1 cellular context compared by ENCODE assay signal in genomic region chr4:158861281-158861680, GRCh38.
TF ChIP-seq lines count a peak whose summit lies in the region.

No MANE protein-coding gene starts in this region.

TF ChIP-seq in H1, 55 proteins besides CTCF, POLR2A, EP300 and RAD21 (continued from another document):
- TF ChIP-seq YY1 (IDR thresholded peaks at IDR 0.05; ENCODE audit: low read depth, low read length) (no peak), MAFK (IDR thresholded peaks at IDR 0.05; ENCODE audit: low read depth, low read length) (no peak), TCF12 (IDR thresholded peaks at IDR 0.05; ENCODE audit: low read depth, low read length) (no peak), BRCA1 (IDR thresholded peaks at IDR 0.05; ENCODE audit: low read depth, low read length) (no peak), TAF1 (IDR thresholded peaks at IDR 0.05; ENCODE audit: low read depth, low read length) (no peak), RNF2 (IDR thresholded peaks at IDR 0.05; ENCODE audit: borderline replicate concordance, low read depth, low read length, missing control alignments, poor library complexity, severe bottlenecking) (no peak), CBX8 (IDR thresholded peaks at IDR 0.05; ENCODE audit: borderline replicate concordance, low read depth, low read length) (no peak), SAP30 (IDR thresholded peaks at IDR 0.05; ENCODE audit: insufficient read depth, insufficient replicate concordance, low read length) (no peak), MAX (IDR thresholded peaks at IDR 0.05) (no peak), ATF2 (IDR thresholded peaks at IDR 0.05; ENCODE audit: low read length) (no peak), POU5F1 (IDR thresholded peaks at IDR 0.05; ENCODE audit: low read depth, low read length) (no peak), KDM5A (IDR thresholded peaks at IDR 0.05; ENCODE audit: low read length) (no peak), SP1 (IDR thresholded peaks at IDR 0.05; ENCODE audit: low read depth, low read length) (no peak), GTF2F1 (IDR thresholded peaks at IDR 0.05; ENCODE audit: borderline replicate concordance, low read depth, low read length) (no peak), CREB1 (IDR thresholded peaks at IDR 0.05) (no peak), USF2 (IDR thresholded peaks at IDR 0.05; ENCODE audit: low read length) (no peak)
